22 cellular contexts compared by ENCODE assay signal in genomic region chr7:63067897-63068585, GRCh38.
DNase-seq lines count a peak whose midpoint lies in the region; ATAC-seq, FAIRE-seq and TF ChIP-seq lines count a peak whose summit lies in the region.
"Had no signal": no experiment of that assay in that cellular context is flagged by ENCODE, and none has a peak within 500 bp of the region (broad histone marks: within the 10 kb centered on the region; RNA-seq: fewer than 3 reads in every experiment).

No MANE protein-coding gene starts in this region.

- H3K36me3 ChIP-seq in SK-N-SH (replicated peaks in 1 of 2; ENCODE audit: control insufficient read depth in 1 of 2, insufficient read depth in 2 of 2, low read length in 1 of 2) (no peaks in the 10 kb centered on the region), PC-3 (ENCODE audit: low read depth, low read length) (no peaks in the 10 kb centered on the region), left ventricle myocardium inferior (no peaks in the 10 kb centered on the region)
- H3K36me3 ChIP-seq: breast epithelium, esophagus squamous epithelium, heart left ventricle, stomach, WERI-Rb-1 had no signal

- TF ChIP-seq CTCF in SK-N-SH (IDR thresholded peaks at IDR 0.05) = no peak
- no peak for TF ChIP-seq CTCF in PC-3 (conservative IDR thresholded peaks at IDR 0.05; ENCODE audit: low read depth, low read length)
- TF ChIP-seq CTCF in left ventricle myocardium inferior (IDR thresholded peaks at IDR 0.05; ENCODE audit: borderline replicate concordance) = no peak

- H3K4me1 ChIP-seq in SK-N-SH (ENCODE audit: control insufficient read depth in 1 of 2, insufficient read depth in 2 of 2, low read depth in 1 of 2, low read length in 1 of 2) (no peaks in the 10 kb centered on the region), PC-3 (ENCODE audit: insufficient read depth, low read length) (no peaks in the 10 kb centered on the region), left ventricle myocardium inferior (no peaks in the 10 kb centered on the region)
- H3K4me1 ChIP-seq: breast epithelium, esophagus squamous epithelium, heart left ventricle, stomach had no signal

- FAIRE-seq in urothelium cell line (lab: Jason Lieb, UNC) = peak; percentile 92
- FAIRE-seq: keratinocyte had no signal

- H3F3A ChIP-seq in SK-N-SH (replicated peaks; ENCODE audit: insufficient read depth) (no peaks in the 10 kb centered on the region), PC-3 (ENCODE audit: low read length, unreplicated experiment) (no peaks in the 10 kb centered on the region)

- POLR2A ChIA-PET in SK-N-SH (lab: Yijun Ruan, JAX) = no interaction called here
- POLR2A ChIA-PET in PC-3 (lab: Charles Lee; ENCODE audit: unreplicated experiment) = no interaction called here

- no peak overlapping the region for H3K27ac Mint-ChIP-seq in activated naive CD4-positive, alpha-beta T cell treated with anti-CD3 and anti-CD28 coated beads, Interleukin-2, amount 10 ng/mL, durations not matched to agents 7 days and 5 days
- H3K27ac Mint-ChIP-seq: activated CD4-positive, alpha-beta memory T cell treated with anti-CD3 and anti-CD28 coated beads, Interleukin-2, amount 10 ng/mL, durations not matched to agents 7 days and 5 days; activated T-cell treated with anti-CD3 and anti-CD28 coated beads, Interleukin-2, amount 50 U/mL, for 72 hours; H9 had no signal

- H3K27me3 Mint-ChIP-seq in activated naive CD4-positive, alpha-beta T cell treated with anti-CD3 and anti-CD28 coated beads, Interleukin-2, amount 10 ng/mL, durations not matched to agents 7 days and 5 days = no peaks in the 10 kb centered on the region
- H3K27me3 Mint-ChIP-seq: activated CD4-positive, alpha-beta memory T cell treated with anti-CD3 and anti-CD28 coated beads, Interleukin-2, amount 10 ng/mL, durations not matched to agents 7 days and 5 days had no signal

- peaks cover 37% of the 10 kb centered on the region for H3K9me3 Mint-ChIP-seq in activated naive CD4-positive, alpha-beta T cell treated with anti-CD3 and anti-CD28 coated beads, Interleukin-2, amount 10 ng/mL, durations not matched to agents 7 days and 5 days

- H3K27me3 ChIP-seq in SK-N-SH (ENCODE audit: insufficient read depth) (no peaks in the 10 kb centered on the region), PC-3 (ENCODE audit: low read length) (no peaks in the 10 kb centered on the region), left ventricle myocardium inferior (ENCODE audit: low read depth) (no peaks in the 10 kb centered on the region)
- H3K27me3 ChIP-seq: breast epithelium, esophagus squamous epithelium, heart left ventricle, stomach had no signal

- H3K4me3 ChIP-seq in SK-N-SH (ENCODE audit: low read depth in 2 of 2, low read length in 1 of 2) (no peak overlapping the region), PC-3 (ENCODE audit: low read length) (peak overlapping the region; percentile 43; the same call in 1 of the 2 replicates), left ventricle myocardium inferior (no peak overlapping the region)
- H3K4me3 ChIP-seq: breast epithelium, esophagus squamous epithelium, heart left ventricle, stomach had no signal

- peak; percentile 65 for ATAC-seq in SK-N-SH treated with all-trans-retinoic acid at 6 μM for 48 hours
- no peak for ATAC-seq in PC-3
- ATAC-seq in HG03045 (IDR thresholded peaks at IDR 0.05; ENCODE audit: unreplicated experiment) = no peak
- ATAC-seq: activated T-cell treated with anti-CD3 and anti-CD28 coated beads, Interleukin-2, amount 50 U/mL, for 72 hours had no signal

- H3K4me1 Mint-ChIP-seq in activated naive CD4-positive, alpha-beta T cell treated with anti-CD3 and anti-CD28 coated beads, Interleukin-2, amount 10 ng/mL, durations not matched to agents 7 days and 5 days = no peaks in the 10 kb centered on the region
- H3K4me1 Mint-ChIP-seq: activated CD4-positive, alpha-beta memory T cell treated with anti-CD3 and anti-CD28 coated beads, Interleukin-2, amount 10 ng/mL, durations not matched to agents 7 days and 5 days; H9 had no signal

- no peaks in the 10 kb centered on the region for H4K20me1 ChIP-seq in SK-N-SH (ENCODE audit: insufficient read depth)
- H4K20me1 ChIP-seq in PC-3 (ENCODE audit: low read length) = no peaks in the 10 kb centered on the region

- no peaks in the 10 kb centered on the region for H3K79me2 ChIP-seq in SK-N-SH (ENCODE audit: insufficient read depth)
- H3K79me2 ChIP-seq in PC-3 (ENCODE audit: low read length) = no peaks in the 10 kb centered on the region

- CTCF ChIA-PET in SK-N-SH (lab: Yijun Ruan, JAX) (no interaction called here), PC-3 (lab: Charles Lee) (no interaction called here)
- CTCF ChIA-PET in activated naive CD4-positive, alpha-beta T cell treated with anti-CD3 and anti-CD28 coated beads, Interleukin-2, amount 10 ng/mL, durations not matched to agents 7 days and 5 days (lab: Charles Lee) = no interaction called here

- DNase-seq in SK-N-SH = no peak
- DNase-seq in PC-3 = peak; percentile 23
- peak; percentile 28 for DNase-seq in left ventricle myocardium inferior
- DNase-seq in urothelium cell line (ENCODE audit: low spot score) = peak; percentile 94
- DNase-seq in activated naive CD4-positive, alpha-beta T cell treated with anti-CD3 and anti-CD28 coated beads, Interleukin-2, amount 10 ng/mL, durations not matched to agents 7 days and 5 days = no peak
- DNase-seq in NCI-H128 (lab: John Stamatoyannopoulos, UW; ENCODE audit: unreplicated experiment) = no peak
- DNase-seq: activated CD4-positive, alpha-beta memory T cell treated with anti-CD3 and anti-CD28 coated beads, Interleukin-2, amount 10 ng/mL, durations not matched to agents 7 days and 5 days; activated T-cell treated with anti-CD3 and anti-CD28 coated beads, Interleukin-2, amount 50 U/mL, for 72 hours; esophagus squamous epithelium; H9; KBM-7; mesendoderm; NCI-H1092; NCI-H510A; stimulated activated CD4-positive, alpha-beta T cell treated with anti-CD3 and anti-CD28 coated beads, Interleukin-15, amount 100 ng/mL, for 24 hours; stomach; WERI-Rb-1 had no signal

- H3K27ac ChIP-seq in SK-N-SH (ENCODE audit: low read depth in 2 of 2, low read length in 1 of 2) (no peak overlapping the region), PC-3 (ENCODE audit: low read length) (no peak overlapping the region), left ventricle myocardium inferior (replicated peaks) (no peak overlapping the region)
- H3K27ac ChIP-seq: breast epithelium, esophagus squamous epithelium, heart left ventricle, stomach, WERI-Rb-1 had no signal

- H2AFZ ChIP-seq in SK-N-SH (ENCODE audit: low read depth) = no peak overlapping the region
- no peak overlapping the region for H2AFZ ChIP-seq in PC-3 (ENCODE audit: low read length)

- H3K9me2 ChIP-seq in SK-N-SH = peaks cover 3% of the 10 kb centered on the region; the same call in 1 of the 2 replicates
- H3K9me2 ChIP-seq in PC-3 (replicated peaks; ENCODE audit: low read length) = no peaks in the 10 kb centered on the region

- H3K4me2 ChIP-seq in SK-N-SH (no peak overlapping the region), PC-3 (ENCODE audit: low read length) (no peak overlapping the region)

- no peak for TF ChIP-seq EP300 in SK-N-SH (IDR thresholded peaks at IDR 0.05; ENCODE audit: borderline replicate concordance in 1 of 2, low read depth in 1 of 2, low read length in 1 of 2)

- no peak overlapping the region for H3K4me3 Mint-ChIP-seq in activated naive CD4-positive, alpha-beta T cell treated with anti-CD3 and anti-CD28 coated beads, Interleukin-2, amount 10 ng/mL, durations not matched to agents 7 days and 5 days
- H3K4me3 Mint-ChIP-seq: activated CD4-positive, alpha-beta memory T cell treated with anti-CD3 and anti-CD28 coated beads, Interleukin-2, amount 10 ng/mL, durations not matched to agents 7 days and 5 days; activated T-cell treated with anti-CD3 and anti-CD28 coated beads, Interleukin-2, amount 50 U/mL, for 72 hours; H9 had no signal

- H3K36me3 Mint-ChIP-seq in activated naive CD4-positive, alpha-beta T cell treated with anti-CD3 and anti-CD28 coated beads, Interleukin-2, amount 10 ng/mL, durations not matched to agents 7 days and 5 days = no peaks in the 10 kb centered on the region

- H3K9ac ChIP-seq in SK-N-SH = no peak overlapping the region
- no peak overlapping the region for H3K9ac ChIP-seq in PC-3 (ENCODE audit: low read length)

- intact Hi-C loops in PC-3 (cut with micrococcal nuclease) = no loop called here
- intact Hi-C loops in left ventricle myocardium inferior (cut with micrococcal nuclease) = no loop called here

- WGBS in SK-N-SH (ENCODE audit: low lambda C conversion rate) = 17% methylated on average over 42 of the region's 42 CpGs

- TF ChIP-seq RAD21 in SK-N-SH (IDR thresholded peaks at IDR 0.05; ENCODE audit: low read length) = no peak

- BruUV-seq in PC-3 (replicated peaks; lab: Mats Ljungman, UMichigan) = no TSS peak

- H3K9me3 ChIP-seq in SK-N-SH (no peaks in the 10 kb centered on the region), PC-3 (ENCODE audit: low read length) (no peaks in the 10 kb centered on the region), left ventricle myocardium inferior (replicated peaks) (peaks cover 51% of the 10 kb centered on the region)

TF ChIP-seq in SK-N-SH treated with all-trans-retinoic acid at 6 μM for 48 hours, 23 proteins besides CTCF, POLR2A, EP300 and RAD21 (continues in another document):
- no peak for TF ChIP-seq ZNF70 (CRISPR knock-in tag; IDR thresholded peaks at IDR 0.05)
- TF ChIP-seq PPARA (CRISPR knock-in tag; IDR thresholded peaks at IDR 0.05; ENCODE audit: borderline replicate concordance) = no peak
- TF ChIP-seq TCF4 (CRISPR knock-in tag; IDR thresholded peaks at IDR 0.05; ENCODE audit: borderline replicate concordance) = no peak
- TF ChIP-seq ZNF8 (CRISPR knock-in tag; IDR thresholded peaks at IDR 0.05) = no peak
- TF ChIP-seq ARNTL (CRISPR knock-in tag; IDR thresholded peaks at IDR 0.05; ENCODE audit: borderline replicate concordance, low read depth) = no peak
- no peak for TF ChIP-seq ZNF565 (CRISPR knock-in tag; conservative IDR thresholded peaks at IDR 0.05; ENCODE audit: low read depth)
- TF ChIP-seq BACH2 (CRISPR knock-in tag; IDR thresholded peaks at IDR 0.05; ENCODE audit: borderline replicate concordance) = no peak
- no peak for TF ChIP-seq SNAI2 (CRISPR knock-in tag; IDR thresholded peaks at IDR 0.05)
- TF ChIP-seq ESRRG (CRISPR knock-in tag; IDR thresholded peaks at IDR 0.05) = no peak

TF ChIP-seq in SK-N-SH, 30 proteins besides CTCF, POLR2A, EP300 and RAD21:
- TF ChIP-seq SIN3A (IDR thresholded peaks at IDR 0.05; ENCODE audit: borderline replicate concordance, low read depth, low read length) = no peak
- TF ChIP-seq TCF12 (IDR thresholded peaks at IDR 0.05) = no peak

Comparison
In these comparisons a context has a peak if more than half of its experiments do, and no peak if none do; other contexts are left out.
1. DNase-seq: peak in PC-3 (single experiment), left ventricle myocardium inferior (single experiment) and urothelium cell line (single experiment); none in SK-N-SH (single experiment), activated naive CD4-positive, alpha-beta T cell treated with anti-CD3 and anti-CD28 coated beads, Interleukin-2, amount 10 ng/mL, durations not matched to agents 7 days and 5 days (single experiment) and NCI-H128 (single experiment).